Comparison of ENCODE assay signal across 8 cellular contexts in the genomic region with DNA sequence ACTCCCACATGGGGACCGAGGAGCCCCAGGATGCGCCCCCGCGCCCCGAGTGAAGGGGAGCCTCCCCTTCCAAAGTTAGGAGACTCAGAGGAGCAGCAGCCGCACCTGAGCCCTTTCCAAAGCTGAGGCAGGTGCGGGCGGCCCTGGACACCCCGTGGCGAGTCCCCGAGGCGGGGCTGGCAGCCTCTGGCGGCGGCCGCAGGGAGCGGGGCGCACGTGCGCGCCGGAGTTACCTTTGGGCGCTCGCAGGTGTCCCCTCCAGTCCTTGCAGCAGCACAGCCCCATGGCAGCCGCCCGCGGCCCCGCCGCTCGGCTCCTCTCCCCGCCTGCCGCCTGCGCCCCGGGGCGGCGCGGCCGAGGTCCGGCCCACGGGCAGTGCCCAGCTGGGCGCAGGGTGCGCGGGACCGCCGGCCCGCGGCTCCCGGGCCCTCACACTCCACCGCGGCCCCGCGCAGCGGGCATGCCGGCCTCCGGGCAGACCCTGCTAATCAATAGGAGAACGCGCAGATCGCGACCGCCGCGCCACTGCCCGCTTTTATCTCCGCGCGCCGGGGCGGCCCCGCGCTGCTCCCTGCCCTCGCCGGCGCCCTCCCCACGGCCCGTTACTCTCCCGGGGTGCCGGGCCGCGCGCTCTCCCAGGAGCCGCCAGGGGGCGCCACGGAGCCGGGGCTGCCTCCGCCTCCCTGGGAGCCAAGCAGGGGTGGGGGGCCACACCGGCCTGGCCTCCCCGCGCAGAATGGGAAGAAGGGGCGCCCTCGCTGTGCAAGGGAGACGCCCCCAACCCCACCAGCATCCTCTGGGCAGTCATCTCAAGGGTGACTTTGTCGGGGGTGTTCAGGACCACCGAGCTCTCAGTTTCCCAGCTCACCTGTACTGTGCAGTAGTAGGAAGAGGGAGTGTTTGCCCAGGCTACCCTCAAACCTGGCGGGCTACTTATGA.
DNase-seq lines count a peak whose midpoint lies in the region; ATAC-seq, FAIRE-seq and TF ChIP-seq lines count a peak whose summit lies in the region.

No MANE protein-coding gene starts in this region.

- H3K4me3 Mint-ChIP-seq in WTC11 (peak overlapping the region; percentile 56), T-helper 17 cell (no peak overlapping the region)

- TF ChIP-seq POLR2A in GM12891 (IDR thresholded peaks at IDR 0.05; ENCODE audit: low read depth, low read length), result no peak

- CTCF ChIA-PET in A673 (lab: Charles Lee) (interaction anchor here (0.6 kb wide), 1 partner anchor 106 kb away, joined by 5 read pairs; no protein-coding TSS in a partner anchor), WTC11 (lab: Charles Lee) (interaction anchor here (0.6 to 3.7 kb wide), 29 partner anchors 10 to 339 kb away, joined by 3 to 35 read pairs (median 4); no protein-coding TSS in a partner anchor)

- intact Hi-C loops in A673 (cut with micrococcal nuclease; ENCODE audit: unreplicated experiment) (no loop called here), right cardiac atrium (cut with DNase I) (no loop called here)

- H3K9ac ChIP-seq in smooth muscle cell (ENCODE audit: low read depth), result no peak overlapping the region

- H3K9me3 Mint-ChIP-seq in WTC11, result peaks cover 14% of the 10 kb centered on the region

- DNase-seq in A673 (ENCODE audit: low spot score), result peak; percentile 11
- peak; percentile 62 for DNase-seq in GM12891 (ENCODE audit: insufficient read length, low spot score)
- peak; percentile 73 for DNase-seq in WTC11 (ENCODE audit: low spot score)
- no peak for DNase-seq in right cardiac atrium
- no peak for DNase-seq in smooth muscle cell (lab: John Stamatoyannopoulos, UW; ENCODE audit: unreplicated experiment)
- no peak for DNase-seq in T-helper 17 cell
- DNase-seq in NCI-H226, result no peak

- peaks cover 11% of the 10 kb centered on the region for H3K27me3 Mint-ChIP-seq in WTC11 (ENCODE audit: low read depth)
- peaks cover 61% of the 10 kb centered on the region for H3K27me3 Mint-ChIP-seq in T-helper 17 cell

- peak; percentile 52 for TF ChIP-seq CTCF in A673 (conservative IDR thresholded peaks at IDR 0.05; ENCODE audit: low read depth, low read length)
- TF ChIP-seq CTCF in WTC11 (IDR thresholded peaks at IDR 0.05), result peak; percentile 90
- peak; percentile 60 for TF ChIP-seq CTCF in smooth muscle cell (IDR thresholded peaks at IDR 0.05; ENCODE audit: borderline replicate concordance, insufficient read depth, poor library complexity, severe bottlenecking)

- POLR2A ChIA-PET in A673 (lab: Charles Lee; ENCODE audit: low non-redundant PET) (no interaction called here), WTC11 (lab: Charles Lee) (interaction anchor here (0.9 kb wide), 1 partner anchor 132 kb away, joined by 4 read pairs; no protein-coding TSS in a partner anchor)

- peaks cover 37% of the 10 kb centered on the region for H3K4me1 Mint-ChIP-seq in WTC11
- no peaks in the 10 kb centered on the region for H3K4me1 Mint-ChIP-seq in T-helper 17 cell

- H3K36me3 Mint-ChIP-seq in WTC11 (no peaks in the 10 kb centered on the region), T-helper 17 cell (ENCODE audit: low read depth) (no peaks in the 10 kb centered on the region)

- peak overlapping the region; percentile 90 for H3K4me2 ChIP-seq in smooth muscle cell

- no peaks in the 10 kb centered on the region for H3K79me2 ChIP-seq in smooth muscle cell (ENCODE audit: low read depth)

- no TSS peak for BruUV-seq in A673 (replicated peaks; lab: Mats Ljungman, UMichigan)

- H2AFZ ChIP-seq in smooth muscle cell (ENCODE audit: low read depth), result peak overlapping the region; percentile 43

- H3K4me1 ChIP-seq in A673 (ENCODE audit: insufficient read depth, low read length, poor library complexity, severe bottlenecking), result peaks cover 3% of the 10 kb centered on the region
- no peaks in the 10 kb centered on the region for H3K4me1 ChIP-seq in right cardiac atrium (ENCODE audit: control insufficient read depth, insufficient read depth, low read length)
- peaks cover 20% of the 10 kb centered on the region for H3K4me1 ChIP-seq in smooth muscle cell (ENCODE audit: low read depth)

- FAIRE-seq in GM12891 (lab: Jason Lieb, UNC), result peak; percentile 35

- peaks cover 2% of the 10 kb centered on the region for H3F3A ChIP-seq in smooth muscle cell (ENCODE audit: low read depth)

- H3K4me3 ChIP-seq in A673 (ENCODE audit: low read depth, low read length, poor library complexity, severe bottlenecking), result peak overlapping the region; percentile 34
- H3K4me3 ChIP-seq in right cardiac atrium (ENCODE audit: low read length), result peak overlapping the region; percentile 52
- H3K4me3 ChIP-seq in smooth muscle cell, result peak overlapping the region; percentile 45

- H3K27me3 ChIP-seq in A673 (replicated peaks; ENCODE audit: insufficient read depth, low read depth, low read length, poor library complexity) (peaks cover 59% of the 10 kb centered on the region), right cardiac atrium (ENCODE audit: control insufficient read depth, insufficient read depth) (no peaks in the 10 kb centered on the region), smooth muscle cell (ENCODE audit: low read depth) (peaks cover 42% of the 10 kb centered on the region)

- H3K9me3 ChIP-seq in A673 (ENCODE audit: low read depth, low read length, poor library complexity, severe bottlenecking) (no peaks in the 10 kb centered on the region), right cardiac atrium (ENCODE audit: control insufficient read depth, low read length) (no peaks in the 10 kb centered on the region), smooth muscle cell (replicated peaks; ENCODE audit: low read depth) (no peaks in the 10 kb centered on the region), T-helper 17 cell (ENCODE audit: control insufficient read depth, low read length, poor library complexity, severe bottlenecking) (no peaks in the 10 kb centered on the region)

- H3K27ac Mint-ChIP-seq in WTC11 (no peak overlapping the region), T-helper 17 cell (no peak overlapping the region)

- WGBS in right cardiac atrium, result 7% methylated on average over 93 of the region's 93 CpGs
- 6% methylated on average over 81 of the region's 93 CpGs for WGBS in smooth muscle cell (ENCODE audit: low lambda C conversion rate)

- no peaks in the 10 kb centered on the region for H3K36me3 ChIP-seq in A673 (ENCODE audit: insufficient read depth, low read length, poor library complexity, severe bottlenecking)
- no peaks in the 10 kb centered on the region for H3K36me3 ChIP-seq in smooth muscle cell (ENCODE audit: low read depth)

- peaks cover 5% of the 10 kb centered on the region for H4K20me1 ChIP-seq in smooth muscle cell (ENCODE audit: low read depth)

- H3K27ac ChIP-seq in A673 (ENCODE audit: low read depth, low read length, poor library complexity, severe bottlenecking) (no peak overlapping the region), right cardiac atrium (ENCODE audit: low read length) (no peak overlapping the region), smooth muscle cell (ENCODE audit: low read depth) (no peak overlapping the region)

- peak; percentile 61 for ATAC-seq in WTC11
- ATAC-seq in right cardiac atrium, result peak; percentile 23 to 25
- no peak for ATAC-seq in HG03565 (IDR thresholded peaks at IDR 0.05; ENCODE audit: unreplicated experiment)
- ATAC-seq in T-helper 17 cell, result no peak

TF ChIP-seq in GM12891, 5 proteins besides CTCF, POLR2A, EP300 and RAD21:
- TF ChIP-seq SPI1 (IDR thresholded peaks at IDR 0.05; ENCODE audit: low read depth, low read length) (no peak), POU2F2 (IDR thresholded peaks at IDR 0.05; ENCODE audit: low read depth, low read length) (no peak), PAX5 (IDR thresholded peaks at IDR 0.05; ENCODE audit: insufficient read depth, low read length, severe bottlenecking) (no peak), TAF1 (IDR thresholded peaks at IDR 0.05; ENCODE audit: low read depth, low read length) (no peak), POLR2AphosphoS5 (IDR thresholded peaks at IDR 0.05; ENCODE audit: low read depth, low read length) (no peak)
TF ChIP-seq in GM12891: peak in this region for 0.

TF ChIP-seq in WTC11, 78 proteins besides CTCF, POLR2A, EP300 and RAD21 (continues in another document):
- no peak for TF ChIP-seq MXD4 (CRISPR knock-in tag; IDR thresholded peaks at IDR 0.05; ENCODE audit: borderline replicate concordance)
- TF ChIP-seq, protein P1, sequence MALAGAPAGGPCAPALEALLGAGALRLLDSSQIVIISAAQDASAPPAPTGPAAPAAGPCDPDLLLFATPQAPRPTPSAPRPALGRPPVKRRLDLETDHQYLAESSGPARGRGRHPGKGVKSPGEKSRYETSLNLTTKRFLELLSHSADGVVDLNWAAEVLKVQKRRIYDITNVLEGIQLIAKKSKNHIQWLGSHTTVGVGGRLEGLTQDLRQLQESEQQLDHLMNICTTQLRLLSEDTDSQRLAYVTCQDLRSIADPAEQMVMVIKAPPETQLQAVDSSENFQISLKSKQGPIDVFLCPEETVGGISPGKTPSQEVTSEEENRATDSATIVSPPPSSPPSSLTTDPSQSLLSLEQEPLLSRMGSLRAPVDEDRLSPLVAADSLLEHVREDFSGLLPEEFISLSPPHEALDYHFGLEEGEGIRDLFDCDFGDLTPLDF (CRISPR knock-in tag; IDR thresholded peaks at IDR 0.05), result no peak
- no peak for TF ChIP-seq NFE2L1 (CRISPR knock-in tag; IDR thresholded peaks at IDR 0.05)
- no peak for TF ChIP-seq NR2C2 (CRISPR knock-in tag; IDR thresholded peaks at IDR 0.05)
- no peak for TF ChIP-seq SMAD3 (CRISPR knock-in tag; IDR thresholded peaks at IDR 0.05; ENCODE audit: borderline replicate concordance)
- TF ChIP-seq ZNF138 (CRISPR knock-in tag; conservative IDR thresholded peaks at IDR 0.05), result no peak
- TF ChIP-seq HMGA2 (CRISPR knock-in tag; IDR thresholded peaks at IDR 0.05), result no peak
- no peak for TF ChIP-seq ESRRA (CRISPR knock-in tag; IDR thresholded peaks at IDR 0.05; ENCODE audit: borderline replicate concordance)
- TF ChIP-seq ZNF219 (CRISPR knock-in tag; IDR thresholded peaks at IDR 0.05; ENCODE audit: borderline replicate concordance), result 0 out of 2 replicates have a peak, but pooled peaks have one; percentile 28
- TF ChIP-seq EMX1 (CRISPR knock-in tag; IDR thresholded peaks at IDR 0.05), result no peak
- TF ChIP-seq, protein P2, sequence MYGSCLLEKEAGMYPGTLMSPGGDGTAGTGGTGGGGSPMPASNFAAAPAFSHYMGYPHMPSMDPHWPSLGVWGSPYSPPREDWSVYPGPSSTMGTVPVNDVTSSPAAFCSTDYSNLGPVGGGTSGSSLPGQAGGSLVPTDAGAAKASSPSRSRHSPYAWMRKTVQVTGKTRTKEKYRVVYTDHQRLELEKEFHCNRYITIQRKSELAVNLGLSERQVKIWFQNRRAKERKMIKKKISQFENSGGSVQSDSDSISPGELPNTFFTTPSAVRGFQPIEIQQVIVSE (CRISPR knock-in tag; IDR thresholded peaks at IDR 0.05; ENCODE audit: borderline replicate concordance), result no peak
- no peak for TF ChIP-seq MYBL2 (CRISPR knock-in tag; IDR thresholded peaks at IDR 0.05)

Comparison
In these comparisons a context has a peak if more than half of its experiments do, and no peak if none do; other contexts are left out.
1. DNase-seq: peak in A673 (single experiment), GM12891 (single experiment) and WTC11 (single experiment); none in right cardiac atrium (0 of 3), smooth muscle cell (single experiment), T-helper 17 cell (0 of 3) and NCI-H226 (single experiment).
2. ATAC-seq: peak in WTC11 (single experiment) and right cardiac atrium (2 of 2); none in HG03565 (single experiment) and T-helper 17 cell (single experiment).
3. Peak in every context shown above with its lines, with median percentiles within 50 percentile points of each other: H3K4me3 ChIP-seq and CTCF ChIP-seq.